Comparison of ENCODE assay signal across 8 cellular contexts in the genomic region with DNA sequence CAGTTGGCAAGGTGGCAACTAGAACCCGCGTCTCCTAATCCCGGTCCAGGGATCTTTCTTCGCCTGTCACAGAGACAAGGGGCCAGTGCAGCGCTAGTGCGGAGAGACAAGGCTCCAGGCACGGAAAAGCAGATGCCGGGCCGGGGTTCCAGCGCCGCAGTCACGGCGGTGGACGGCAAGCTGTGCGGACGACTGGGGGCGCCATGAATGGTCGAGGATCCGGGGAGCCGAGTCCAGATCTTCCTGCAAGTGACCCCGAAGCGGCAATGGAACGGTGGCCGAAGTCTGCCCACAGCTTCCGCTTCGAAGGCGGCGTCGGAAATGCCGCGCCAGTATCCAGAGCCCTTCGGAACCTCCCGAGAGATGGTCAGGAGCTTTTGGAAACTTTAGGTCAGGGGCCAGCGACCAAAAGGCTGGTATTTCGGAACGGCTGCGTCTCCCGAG. TPM values are rescaled to one million over a fixed set of nuclear protein-coding genes. Genes with fewer than 3 reads are reported as not detected.
DNase-seq lines count a peak whose midpoint lies in the region; ATAC-seq and TF ChIP-seq lines count a peak whose summit lies in the region.

No MANE protein-coding gene starts in this region.

- H3K4me1 ChIP-seq in body of pancreas (peaks cover 34% of the 10 kb centered on the region), thymus (ENCODE audit: control insufficient read depth, insufficient read depth, low read length) (peaks cover 7% of the 10 kb centered on the region)

- no peaks in the 10 kb centered on the region for H3K9me3 ChIP-seq in body of pancreas
- H3K9me3 ChIP-seq in thymus (ENCODE audit: control insufficient read depth), result no peaks in the 10 kb centered on the region

- H3K4me3 ChIP-seq in body of pancreas (peak overlapping the region; percentile 33 to 40), thymus (ENCODE audit: low read length) (peak overlapping the region; percentile 75)

- intact Hi-C loops in body of pancreas (cut with DNase I), result no loop called here

- peak; percentile 30 for ATAC-seq in GM21825 (IDR thresholded peaks at IDR 0.05; ENCODE audit: unreplicated experiment)
- no peak for ATAC-seq in body of pancreas
- peak; percentile 59 for ATAC-seq in left lobe of liver

- H3K27ac ChIP-seq in body of pancreas, result peak overlapping the region; percentile 87 to 96 (median 92)
- H3K27ac ChIP-seq in thymus (ENCODE audit: low read depth), result peak overlapping the region; percentile 93

- H3K27me3 ChIP-seq in body of pancreas (no peaks in the 10 kb centered on the region), thymus (ENCODE audit: control insufficient read depth, insufficient read depth) (no peaks in the 10 kb centered on the region)

- no peak for TF ChIP-seq CTCF in body of pancreas (IDR thresholded peaks at IDR 0.05)

- no peak for TF ChIP-seq POLR2A in body of pancreas (IDR thresholded peaks at IDR 0.05)

- H3K36me3 ChIP-seq in body of pancreas (replicated peaks in 1 of 2; ENCODE audit: insufficient read depth in 1 of 2, low read depth in 2 of 2) (no peaks in the 10 kb centered on the region), thymus (ENCODE audit: control insufficient read depth, insufficient read depth) (peaks cover 3% of the 10 kb centered on the region)

- DNase-seq in NCI-H2029 (lab: John Stamatoyannopoulos, UW) (peak; percentile 50), NCI-H2029 treated with DMSO at 0.1 percent for 48 hours (lab: John Stamatoyannopoulos, UW) (no peak), Kasumi-1 (lab: John Stamatoyannopoulos, UW) (peak; percentile 36 to 48), body of pancreas (no peak), left lobe of liver (ENCODE audit: low spot score) (no peak), T1000 (lab: John Stamatoyannopoulos, UW) (no peak)

- 0% methylated on average over 7 to 38 of the region's 38 CpGs for WGBS in body of pancreas, 2 donors
- WGBS in thymus, result under 1% methylated on average over 38 of the region's 38 CpGs

RNA-seq across cellular contexts. Expression of gene FAF2, which starts 0.6 kb away (rescaled TPM):
- total RNA-seq in body of pancreas, result 10 to 100 TPM; 15.8 to 44.2 TPM
- 16.5 TPM for total RNA-seq in left lobe of liver
- 17.7 TPM for polyA plus RNA-seq in thymus

RNA-seq across cellular contexts. Expression of gene CLTB, which starts 31.2 kb away (rescaled TPM):
- total RNA-seq in body of pancreas, result 10 to 100 TPM; 39.6 to 57.3 TPM
- 37.3 TPM for total RNA-seq in left lobe of liver
- 129 TPM for polyA plus RNA-seq in thymus

RNA-seq across cellular contexts. Expression of gene HIGD2A, which starts 59.0 kb away (rescaled TPM):
- 10 to 100 TPM; 20.1 to 44.1 TPM for total RNA-seq in body of pancreas
- total RNA-seq in left lobe of liver, result 49.2 TPM
- 161 TPM for polyA plus RNA-seq in thymus

RNA-seq across cellular contexts. Expression of gene NOP16, which starts 59.2 kb away (rescaled TPM):
- total RNA-seq in body of pancreas (10 to 100 TPM; 19.2 to 32.0 TPM), left lobe of liver (12.0 TPM)
- 30.6 TPM for polyA plus RNA-seq in thymus

Comparison
In these comparisons a context has a peak if more than half of its experiments do, and no peak if none do; other contexts are left out.
1. DNase-seq: peak in NCI-H2029 (single experiment) and Kasumi-1 (2 of 2); none in NCI-H2029 treated with DMSO at 0.1 percent for 48 hours (single experiment), body of pancreas (0 of 4), left lobe of liver (single experiment) and T1000 (single experiment).